Comparison of ENCODE assay signal across 1 cellular context in the genomic region with DNA sequence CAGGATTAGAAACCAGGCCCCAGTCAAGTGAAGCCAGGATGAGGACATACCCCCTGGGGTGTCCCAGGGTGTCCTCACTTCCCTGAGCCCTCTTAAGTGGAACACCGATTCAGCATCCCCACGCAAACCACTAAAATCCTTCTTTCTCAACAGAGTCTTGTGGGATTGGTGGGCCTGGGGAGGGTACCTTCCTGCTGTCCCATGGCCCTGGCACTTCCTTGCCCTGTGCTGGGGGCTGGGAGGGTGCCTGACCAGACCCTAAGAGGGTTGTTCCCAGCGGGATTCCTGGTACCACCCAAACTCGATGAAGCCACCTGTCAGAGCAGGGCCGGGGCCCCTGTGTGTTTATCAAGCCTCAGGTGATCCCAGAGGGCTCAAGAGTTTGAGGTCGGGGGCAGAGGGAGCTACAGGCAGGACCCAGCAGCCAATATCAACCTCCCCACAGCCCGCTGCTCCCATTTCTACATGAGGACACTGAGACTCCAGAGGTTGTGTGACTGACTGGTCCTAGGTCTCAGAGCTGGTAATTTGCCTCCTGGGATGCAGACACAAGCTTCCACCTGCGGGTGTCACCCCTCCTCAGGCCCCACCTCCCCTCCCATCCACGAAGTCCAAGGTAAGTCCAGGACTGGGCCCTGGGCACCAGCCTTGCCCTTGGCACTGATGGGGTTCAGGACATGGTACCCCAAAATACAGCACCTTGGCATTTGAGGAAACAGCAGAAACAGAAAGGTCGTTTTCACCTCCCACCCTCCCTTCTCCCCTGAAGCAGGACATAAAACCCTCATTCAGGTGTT.
TF ChIP-seq lines count a peak whose summit lies in the region.

No MANE protein-coding gene starts in this region.

TF ChIP-seq in HCT116, 20 proteins besides CTCF, POLR2A, EP300 and RAD21 (continued from another document):
- TF ChIP-seq TCF7L2 (IDR thresholded peaks at IDR 0.05; ENCODE audit: borderline replicate concordance, extremely low read depth, insufficient read depth, insufficient read length) (no peak), ZNF274 (IDR thresholded peaks at IDR 0.05; ENCODE audit: low read depth, low read length) (no peak), ELF1 (IDR thresholded peaks at IDR 0.05; ENCODE audit: borderline replicate concordance, low read depth) (no peak), SP1 (IDR thresholded peaks at IDR 0.05; ENCODE audit: low read depth) (no peak), POLR2AphosphoS5 (IDR thresholded peaks at IDR 0.05; ENCODE audit: low read depth, low read length) (no peak), FOSL1 (IDR thresholded peaks at IDR 0.05; ENCODE audit: low read depth) (no peak), CBX3 (IDR thresholded peaks at IDR 0.05; ENCODE audit: low read depth) (no peak), EZH2phosphoT487 (IDR thresholded peaks at IDR 0.05; ENCODE audit: borderline replicate concordance) (no peak)
- TF ChIP-seq, protein P1, sequence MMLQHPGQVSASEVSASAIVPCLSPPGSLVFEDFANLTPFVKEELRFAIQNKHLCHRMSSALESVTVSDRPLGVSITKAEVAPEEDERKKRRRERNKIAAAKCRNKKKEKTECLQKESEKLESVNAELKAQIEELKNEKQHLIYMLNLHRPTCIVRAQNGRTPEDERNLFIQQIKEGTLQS (IDR thresholded peaks at IDR 0.05) = no peak
